ENCODE assay signal across 11 cellular contexts in genomic region chr13:99926014-99926731, GRCh38. TPM values are rescaled to one million over a fixed set of nuclear protein-coding genes. Genes with fewer than 3 reads are reported as not detected.
DNase-seq lines count a peak whose midpoint lies in the region; ATAC-seq and TF ChIP-seq lines count a peak whose summit lies in the region.
"Had no signal": no experiment of that assay in that cellular context is flagged by ENCODE, and none has a peak within 500 bp of the region (broad histone marks: within the 10 kb centered on the region; RNA-seq: fewer than 3 reads in every experiment).

No MANE protein-coding gene starts in this region.

- H3K27me3 Mint-ChIP-seq in activated CD4-positive, alpha-beta T cell treated with anti-CD3 and anti-CD28 coated beads, Interleukin-2, amount 10 ng/mL, durations not matched to agents 24 days and 14 days, result peaks cover 11% of the 10 kb centered on the region

- no peak for TF ChIP-seq RAD21 in HCT116 (IDR thresholded peaks at IDR 0.05; ENCODE audit: low read depth)

- peaks cover 4% of the 10 kb centered on the region for H3K9me3 Mint-ChIP-seq in activated CD4-positive, alpha-beta T cell treated with anti-CD3 and anti-CD28 coated beads, Interleukin-2, amount 10 ng/mL, durations not matched to agents 24 days and 14 days
- H3K9me3 Mint-ChIP-seq: activated CD4-positive, alpha-beta memory T cell treated with anti-CD3 and anti-CD28 coated beads, Interleukin-2, amount 10 ng/mL, durations not matched to agents 7 days and 5 days; effector memory CD8-positive, alpha-beta T cell had no signal

- H3K4me3 ChIP-seq in HCT116 (replicated peaks in 1 of 2; ENCODE audit: low read depth in 1 of 2, low read length in 2 of 2), result peak overlapping the region; percentile 42 to 53
- no peak overlapping the region for H3K4me3 ChIP-seq in fibroblast of pulmonary artery (replicated peaks; ENCODE audit: low read depth, low read length)
- H3K4me3 ChIP-seq in stomach, result peak overlapping the region in 2 of 4 donors; percentile 20 to 27
- no peak overlapping the region for H3K4me3 ChIP-seq in Karpas-422 (ENCODE audit: low read length)

- H3K9ac ChIP-seq in HCT116 (ENCODE audit: low read length), result peak overlapping the region; percentile 42
- H3K9ac ChIP-seq in Karpas-422 (ENCODE audit: low read length), result no peak overlapping the region

- no peaks in the 10 kb centered on the region for H3K27me3 ChIP-seq in HCT116 (ENCODE audit: insufficient read depth, low read length)
- H3K27me3 ChIP-seq in stomach, result peaks cover 0 to 76% (median 8%) of the 10 kb centered on the region in 3 donors
- H3K27me3 ChIP-seq in Karpas-422 (ENCODE audit: low read length), result no peaks in the 10 kb centered on the region

- TF ChIP-seq POLR2A in HCT116 (IDR thresholded peaks at IDR 0.05; ENCODE audit: borderline replicate concordance, extremely low read depth, insufficient read depth, insufficient read length) (no peak), stomach (IDR thresholded peaks at IDR 0.05) (no peak)

- CTCF ChIA-PET in HCT116 (lab: Charles Lee), result interaction anchor here (0.5 to 1.0 kb wide), 4 partner anchors 10 to 309 kb away, joined by 3 read pairs; no protein-coding TSS in a partner anchor

- H3K27ac Mint-ChIP-seq in activated CD4-positive, alpha-beta T cell treated with anti-CD3 and anti-CD28 coated beads, Interleukin-2, amount 10 ng/mL, durations not matched to agents 24 days and 14 days, result no peak overlapping the region
- H3K27ac Mint-ChIP-seq: activated CD4-positive, alpha-beta memory T cell treated with anti-CD3 and anti-CD28 coated beads, Interleukin-2, amount 10 ng/mL, durations not matched to agents 7 days and 5 days; effector memory CD8-positive, alpha-beta T cell had no signal

- POLR2A ChIA-PET in HCT116 (lab: Charles Lee), result interaction anchor here (1.1 kb wide), 1 partner anchor 44 kb away, joined by 4 read pairs; no protein-coding TSS in a partner anchor

- H3K4me1 ChIP-seq in HCT116 (ENCODE audit: control insufficient read depth in 1 of 2, insufficient read depth in 2 of 2, low read length in 2 of 2) (peaks cover 0 to 13% of the 10 kb centered on the region in 2 experiments; a peak in 1 of 4 replicates), stomach (peaks cover 0 to 5% (median 0%) of the 10 kb centered on the region in 4 donors), Karpas-422 (ENCODE audit: low read length) (no peaks in the 10 kb centered on the region)

- no peak for TF ChIP-seq EP300 in stomach (IDR thresholded peaks at IDR 0.05)

- H3K9me2 ChIP-seq in HCT116 (ENCODE audit: insufficient read depth) (no peaks in the 10 kb centered on the region), Karpas-422 (replicated peaks; ENCODE audit: insufficient read depth, low read length) (no peaks in the 10 kb centered on the region)

- H3K4me3 Mint-ChIP-seq in activated CD4-positive, alpha-beta T cell treated with anti-CD3 and anti-CD28 coated beads, Interleukin-2, amount 10 ng/mL, durations not matched to agents 24 days and 14 days, result no peak overlapping the region
- H3K4me3 Mint-ChIP-seq: activated CD4-positive, alpha-beta memory T cell treated with anti-CD3 and anti-CD28 coated beads, Interleukin-2, amount 10 ng/mL, durations not matched to agents 7 days and 5 days; effector memory CD8-positive, alpha-beta T cell had no signal

- DNase-seq in HCT116 (ENCODE audit: low read depth, low spot score) (peak; percentile 15), NCI-H748 treated with DMSO at 0.1 percent for 48 hours (lab: John Stamatoyannopoulos, UW) (peak; percentile 73), fibroblast of pulmonary artery (ENCODE audit: low read depth) (peak; percentile 3), stomach (peak; percentile 57), Karpas-422 (no peak), cardiac septum (ENCODE audit: low spot score) (no peak), activated gamma-delta T cell treated with Interleukin-2 at 50 U/mL for 16 hours (no peak)
- DNase-seq in activated CD4-positive, alpha-beta T cell treated with anti-CD3 and anti-CD28 coated beads, Interleukin-2, amount 10 ng/mL, durations not matched to agents 24 days and 14 days, result no peak
- DNase-seq: activated CD4-positive, alpha-beta memory T cell treated with anti-CD3 and anti-CD28 coated beads, Interleukin-2, amount 10 ng/mL, durations not matched to agents 7 days and 5 days; effector memory CD8-positive, alpha-beta T cell; NCI-H2029 treated with DMSO at 0.1 percent for 48 hours had no signal

- H3K4me1 Mint-ChIP-seq in activated CD4-positive, alpha-beta T cell treated with anti-CD3 and anti-CD28 coated beads, Interleukin-2, amount 10 ng/mL, durations not matched to agents 24 days and 14 days, result peaks cover 5% of the 10 kb centered on the region
- H3K4me1 Mint-ChIP-seq: activated CD4-positive, alpha-beta memory T cell treated with anti-CD3 and anti-CD28 coated beads, Interleukin-2, amount 10 ng/mL, durations not matched to agents 7 days and 5 days had no signal

- no peaks in the 10 kb centered on the region for H4K20me1 ChIP-seq in HCT116 (ENCODE audit: insufficient read depth)
- no peaks in the 10 kb centered on the region for H4K20me1 ChIP-seq in Karpas-422 (ENCODE audit: insufficient read depth, low read depth, low read length)

- BruUV-seq in HCT116 (replicated peaks; lab: Mats Ljungman, UMichigan), result no TSS peak

- RAD21 ChIA-PET in HCT116 (lab: Charles Lee; ENCODE audit: low non-redundant PET in 1 of 2, low total read pairs in 2 of 2, uncharacterized antibody in 2 of 2, unreplicated experiment in 2 of 2), result no interaction called here

- H3K36me3 ChIP-seq in HCT116 (ENCODE audit: control insufficient read depth in 1 of 2, insufficient read depth in 2 of 2, low read length in 2 of 2), result no peaks in the 10 kb centered on the region
- H3K36me3 ChIP-seq in stomach, result no peaks in the 10 kb centered on the region
- no peaks in the 10 kb centered on the region for H3K36me3 ChIP-seq in Karpas-422 (ENCODE audit: insufficient read depth, low read length)

- H3K79me2 ChIP-seq in HCT116 (ENCODE audit: insufficient read depth, low read length) (no peaks in the 10 kb centered on the region), Karpas-422 (ENCODE audit: low read length) (no peaks in the 10 kb centered on the region)

- ATAC-seq in HCT116, result peak; percentile 74
- ATAC-seq: effector memory CD8-positive, alpha-beta T cell had no signal

- H2AFZ ChIP-seq in HCT116 (ENCODE audit: low read depth, low read length, poor library complexity, severe bottlenecking), result peak overlapping the region; percentile 91
- H2AFZ ChIP-seq in Karpas-422 (ENCODE audit: low read length), result no peak overlapping the region

- TF ChIP-seq CTCF in HCT116 (IDR thresholded peaks at IDR 0.05 in 2 of 3, conservative IDR thresholded peaks at IDR 0.05 in 1 of 3; ENCODE audit: borderline replicate concordance in 1 of 3, insufficient read depth in 1 of 3, low read depth in 2 of 3, low read length in 2 of 3) (no peak), fibroblast of pulmonary artery (IDR thresholded peaks at IDR 0.05; ENCODE audit: low read length, missing control alignments) (no peak), stomach (IDR thresholded peaks at IDR 0.05) (no peak)

- H3K36me3 Mint-ChIP-seq in activated CD4-positive, alpha-beta T cell treated with anti-CD3 and anti-CD28 coated beads, Interleukin-2, amount 10 ng/mL, durations not matched to agents 24 days and 14 days (ENCODE audit: low read depth), result no peaks in the 10 kb centered on the region

- 34 to 63% (median 45%) methylated on average over 29 of the region's 29 CpGs for WGBS in stomach, 5 donors

- H3K9me3 ChIP-seq in HCT116 (ENCODE audit: control insufficient read depth in 1 of 2, insufficient read depth in 1 of 2, low read depth in 1 of 2, low read length in 2 of 2) (no peaks in the 10 kb centered on the region), stomach (no peaks in the 10 kb centered on the region), Karpas-422 (ENCODE audit: low read length) (no peaks in the 10 kb centered on the region)

- intact Hi-C loops in HCT116 (cut with micrococcal nuclease), result no loop called here
- intact Hi-C loops in stomach (cut with DNase I; ENCODE audit: low total_unique reads), result no loop called here
- intact Hi-C loops in activated CD4-positive, alpha-beta T cell treated with anti-CD3 and anti-CD28 coated beads, Interleukin-2, amount 10 ng/mL, durations not matched to agents 24 days and 14 days (cut with micrococcal nuclease), result no loop called here
- intact Hi-C loops in cardiac septum (cut with DNase I), result no loop called here

- peak overlapping the region; percentile 79 for H3K4me2 ChIP-seq in HCT116 (ENCODE audit: low read length)
- no peak overlapping the region for H3K4me2 ChIP-seq in Karpas-422 (ENCODE audit: low read depth, low read length, poor library complexity, severe bottlenecking)

- H3K27ac ChIP-seq in HCT116 (ENCODE audit: low read depth, low read length) (no peak overlapping the region), stomach (no peak overlapping the region), Karpas-422 (ENCODE audit: low read length) (no peak overlapping the region)

TF ChIP-seq in HCT116, 20 proteins besides CTCF, POLR2A, EP300 and RAD21:
- TF ChIP-seq MAX (IDR thresholded peaks at IDR 0.05) (peak; percentile 78), EZH2phosphoT487 (IDR thresholded peaks at IDR 0.05; ENCODE audit: borderline replicate concordance) (no peak), CBX3 (IDR thresholded peaks at IDR 0.05; ENCODE audit: low read depth) (0 out of 2 replicates have a peak, but pooled peaks have one; percentile 31)

RNA-seq across cellular contexts. Expression of gene ZIC5, which starts 45.4 kb away (rescaled TPM):
- total RNA-seq in HCT116 (2021; ENCODE audit: unreplicated experiment) (10.3 TPM), stomach (not detected), cardiac septum (0.05 TPM)
- polyA plus RNA-seq in HCT116 (2012), result 3.1 and 3.7 TPM in 2 replicates
- polyA plus RNA-seq in stomach, result not detected
- not detected in 2 replicates for total RNA-seq in Karpas-422 (2014; rRNA removed; shearing (Covaris generic); ENCODE audit: low replicate concordance)
- not detected in 2 replicates for total RNA-seq in activated CD4-positive, alpha-beta T cell treated with anti-CD3 and anti-CD28 coated beads, Interleukin-2, amount 10 ng/mL, durations not matched to agents 24 days and 14 days
- total RNA-seq: activated CD4-positive, alpha-beta memory T cell treated with anti-CD3 and anti-CD28 coated beads, Interleukin-2, amount 10 ng/mL, durations not matched to agents 7 days and 5 days had no signal

RNA-seq across cellular contexts. Expression of gene ZIC2, which starts 55.4 kb away (rescaled TPM):
- total RNA-seq in HCT116 (2021; ENCODE audit: unreplicated experiment) (44.4 TPM), stomach (not detected), cardiac septum (not detected)
- polyA plus RNA-seq in HCT116 (2012), result 15.1 and 15.3 TPM in 2 replicates
- polyA plus RNA-seq in stomach, result not detected
- not detected in 2 replicates for total RNA-seq in Karpas-422 (2014; rRNA removed; shearing (Covaris generic); ENCODE audit: low replicate concordance)
- 0.07 TPM in 1 of 2 replicates, not detected in the other for total RNA-seq in activated CD4-positive, alpha-beta T cell treated with anti-CD3 and anti-CD28 coated beads, Interleukin-2, amount 10 ng/mL, durations not matched to agents 24 days and 14 days

Comparison
In these comparisons a context has a peak if more than half of its experiments do, and no peak if none do; other contexts are left out.
1. DNase-seq: peak in HCT116 (single experiment), NCI-H748 treated with DMSO at 0.1 percent for 48 hours (single experiment), fibroblast of pulmonary artery (single experiment) and stomach (single experiment); none in Karpas-422 (single experiment), activated CD4-positive, alpha-beta T cell treated with anti-CD3 and anti-CD28 coated beads, Interleukin-2, amount 10 ng/mL, durations not matched to agents 24 days and 14 days (single experiment), cardiac septum (single experiment) and activated gamma-delta T cell treated with Interleukin-2 at 50 U/mL for 16 hours (single experiment).
2. H3K4me3 ChIP-seq: peak in HCT116 (2 of 2); none in fibroblast of pulmonary artery (single experiment) and Karpas-422 (single experiment).
3. RNA of gene ZIC5, which starts 45.4 kb away (total RNA-seq): 10.3 TPM in HCT116 (single experiment); 0.05 TPM in cardiac septum (single experiment), not detected in stomach, not detected in Karpas-422 and not detected in activated CD4-positive, alpha-beta T cell treated with anti-CD3 and anti-CD28 coated beads, Interleukin-2, amount 10 ng/mL, durations not matched to agents 24 days and 14 days; every median in the first group is over 10 times any median in the second.
4. RNA of gene ZIC2, which starts 55.4 kb away (total RNA-seq): 44.4 TPM in HCT116 (single experiment); not detected in cardiac septum (single experiment), not detected in stomach, not detected in Karpas-422 and 0.07 TPM in activated CD4-positive, alpha-beta T cell treated with anti-CD3 and anti-CD28 coated beads, Interleukin-2, amount 10 ng/mL, durations not matched to agents 24 days and 14 days; every median in the first group is over 10 times any median in the second.